Comparison of ENCODE assay signal across 19 cellular contexts in the genomic region with DNA sequence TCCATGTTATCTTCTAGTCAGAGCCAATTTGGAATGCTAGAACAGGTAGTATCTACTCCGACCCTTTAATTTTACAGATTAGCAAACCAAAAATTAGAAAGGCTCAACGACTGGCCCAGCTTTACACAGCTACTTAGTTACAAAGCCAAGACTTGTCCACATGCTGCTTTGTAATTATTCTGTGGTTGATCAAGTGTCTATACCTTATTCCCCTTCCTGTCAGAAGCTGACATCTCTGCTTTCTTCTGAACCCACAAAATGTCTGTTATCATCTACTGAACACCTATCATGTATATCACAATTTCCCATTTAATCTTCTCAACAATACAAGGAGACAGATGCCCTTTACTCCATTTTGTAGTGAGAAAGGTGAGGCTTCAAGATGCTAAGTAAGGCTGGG.
"Had no signal": no experiment of that assay in that cellular context is flagged by ENCODE, and none has a peak within 500 bp of the region (broad histone marks: within the 10 kb centered on the region; RNA-seq: fewer than 3 reads in every experiment).

No MANE protein-coding gene starts in this region.

- H3K36me3 Mint-ChIP-seq: memory B cell, mesothelial cell of epicardium had no signal

- H3K4me1 Mint-ChIP-seq: memory B cell had no signal

- DNase-seq: effector CD4-positive, alpha-beta T cell; foreskin melanocyte; head of caudate nucleus; left ventricle myocardium inferior; lower lobe of right lung; nephron progenitor cell; psoas muscle; retina; spleen; stimulated activated CD4-positive, alpha-beta T cell treated with anti-CD3 and anti-CD28 coated beads, Interleukin-15, amount 100 ng/mL, for 24 hours; stimulated activated CD4-positive, alpha-beta T cell treated with anti-CD3 and anti-CD28 coated beads, Interleukin-1b, Interleukin-23, amount 100 ng/mL, for 48 hours; stimulated activated CD4-positive, alpha-beta T cell treated with anti-CD3 and anti-CD28 coated beads, Interleukin-4, amount 100 ng/mL, for 24 hours; stimulated activated naive B cell treated with anti-CD40 and anti-IgM and Interleukin-4, amounts not matched to agents 10 μg/mL and 1 μg/mL and 100 μg/mL, for 72 hours; tibial artery; upper lobe of left lung; uterus had no signal

- H3K9me3 Mint-ChIP-seq: mesothelial cell of epicardium, nephron progenitor cell had no signal

- H3K4me3 Mint-ChIP-seq: memory B cell; mesothelial cell of epicardium; nephron progenitor cell; stimulated activated naive B cell treated with anti-CD40 and anti-IgM and Interleukin-4, amounts not matched to agents 10 μg/mL and 1 μg/mL and 100 μg/mL, for 72 hours had no signal

- ATAC-seq: lower lobe of right lung; psoas muscle; sciatic nerve; stimulated activated naive B cell treated with anti-CD40 and anti-IgM and Interleukin-4, amounts not matched to agents 10 μg/mL and 1 μg/mL and 100 μg/mL, for 72 hours had no signal

- H3K27ac Mint-ChIP-seq: memory B cell; mesothelial cell of epicardium; nephron progenitor cell; stimulated activated naive B cell treated with anti-CD40 and anti-IgM and Interleukin-4, amounts not matched to agents 10 μg/mL and 1 μg/mL and 100 μg/mL, for 72 hours had no signal
